18 cellular contexts compared by ENCODE assay signal in genomic region chr13:58858870-58859371, GRCh38.
"Had no signal": no experiment of that assay in that cellular context is flagged by ENCODE, and none has a peak within 500 bp of the region (broad histone marks: within the 10 kb centered on the region; RNA-seq: fewer than 3 reads in every experiment).

No MANE protein-coding gene starts in this region.

- H3K27ac ChIP-seq: colonic mucosa, heart left ventricle, ovary, right atrium auricular region, tibial nerve had no signal

- DNase-seq: cerebellar nuclear complex; colonic mucosa; dermis blood vessel endothelial cell; effector CD4-positive, alpha-beta T cell; endodermal cell; foreskin melanocyte; hippocampal formation; kidney glomerular epithelial cell; natural killer cell; nucleus accumbens; ovary; small intestine; stimulated activated CD4-positive, alpha-beta T cell treated with anti-CD3 and anti-CD28 coated beads, Interleukin-12 subunit alpha, Interleukin-12 subunit beta, amount 100 ng/mL, for 4 hours; stimulated activated naive CD4-positive, alpha-beta T cell treated with Interleukin-2 at 50 U/mL for 16 hours had no signal

- ATAC-seq: heart left ventricle, natural killer cell had no signal

- H3K4me1 Mint-ChIP-seq: endodermal cell, natural killer cell, neural crest cell had no signal

- H3K27ac Mint-ChIP-seq: endodermal cell, natural killer cell had no signal

- H3K4me1 ChIP-seq: colonic mucosa, heart left ventricle, right atrium auricular region, tibial nerve had no signal

- H3K27me3 ChIP-seq: colonic mucosa, heart left ventricle, ovary, right atrium auricular region, tibial nerve had no signal

- H3K9me3 ChIP-seq: colonic mucosa, heart left ventricle, ovary, right atrium auricular region had no signal

- H3K36me3 ChIP-seq: colonic mucosa, heart left ventricle, ovary, right atrium auricular region, tibial nerve had no signal

- H3K4me3 ChIP-seq: colonic mucosa, heart left ventricle, ovary, right atrium auricular region, tibial nerve had no signal

- H3K4me3 Mint-ChIP-seq: endodermal cell, natural killer cell, neural crest cell had no signal
